In the genomic region with DNA sequence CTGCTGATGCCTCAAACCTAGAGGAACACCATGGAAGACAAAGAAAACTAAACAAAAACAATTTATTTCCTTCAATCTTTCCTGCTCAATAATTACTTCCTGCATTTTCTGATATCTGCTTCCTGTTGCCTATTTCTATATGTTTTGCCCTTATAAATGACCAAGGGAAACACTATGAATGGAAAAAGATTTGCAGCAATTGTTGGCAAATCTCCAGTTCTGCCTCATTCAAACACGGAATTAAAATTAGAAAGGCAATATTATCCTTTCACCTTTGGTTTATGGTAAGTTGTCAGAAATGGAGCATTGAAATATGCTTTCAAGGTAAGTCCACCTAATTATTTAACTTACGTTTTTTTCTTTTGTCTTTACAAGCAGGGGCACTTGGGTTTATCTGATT, we compare ENCODE assay signal across 22 cellular contexts.
"Had no signal": no experiment of that assay in that cellular context is flagged by ENCODE, and none has a peak within 500 bp of the region (broad histone marks: within the 10 kb centered on the region; RNA-seq: fewer than 3 reads in every experiment).

No MANE protein-coding gene starts in this region.

- DNase-seq: activated B cell treated with CpG ODN at 0.5 μM for 24 hours; activated CD4-positive, alpha-beta memory T cell treated with anti-CD3 and anti-CD28 coated beads for 36 hours; activated CD4-positive, alpha-beta T cell treated with anti-CD3 and anti-CD28 coated beads for 1 hour; activated CD4-positive, alpha-beta T cell treated with anti-CD3 and anti-CD28 coated beads, Interleukin-2, amount 10 ng/mL, durations not matched to agents 7 days and 5 days; activated CD8-positive, alpha-beta memory T cell treated with anti-CD3 and anti-CD28 coated beads for 24 hours; activated gamma-delta T cell; activated naive CD4-positive, alpha-beta T cell treated with anti-CD3 and anti-CD28 coated beads for 36 hours; activated T-cell treated with anti-CD3 and anti-CD28 coated beads, Interleukin-2, amount 50 U/mL, for 48 hours; amygdala; brain microvascular endothelial cell; IMR-90; NCI-H1048; NCI-H1930; NCI-H2107; NCI-H2227 treated with DMSO at 0.1 percent for 48 hours; NCI-H526; SIG-M5; T-helper 17 cell; T1000 had no signal

- H3K27me3 ChIP-seq: brain microvascular endothelial cell, cardiac muscle cell had no signal

- H3K27me3 Mint-ChIP-seq: activated B cell treated with CpG ODN at 0.5 μM for 24 hours; activated CD4-positive, alpha-beta memory T cell treated with anti-CD3 and anti-CD28 coated beads for 36 hours; activated CD4-positive, alpha-beta T cell treated with anti-CD3 and anti-CD28 coated beads, Interleukin-2, amount 10 ng/mL, durations not matched to agents 7 days and 5 days; activated naive CD8-positive, alpha-beta T cell; activated T-helper 17 cell treated with anti-CD3 and anti-CD28 coated beads, Interleukin-2, amount 50 U/mL, for 72 hours; T-helper 17 cell had no signal

- ATAC-seq: activated T-helper 17 cell treated with anti-CD3 and anti-CD28 coated beads, Interleukin-2, amount 50 U/mL, for 72 hours; T-helper 17 cell had no signal

- H3K36me3 Mint-ChIP-seq: activated CD4-positive, alpha-beta memory T cell treated with anti-CD3 and anti-CD28 coated beads for 36 hours; activated naive CD8-positive, alpha-beta T cell had no signal

- H3K36me3 ChIP-seq: brain microvascular endothelial cell, cardiac muscle cell had no signal

- H3K27ac ChIP-seq: brain microvascular endothelial cell, cardiac muscle cell had no signal

- H3K27ac Mint-ChIP-seq: activated B cell treated with CpG ODN at 0.5 μM for 24 hours; activated CD4-positive, alpha-beta memory T cell treated with anti-CD3 and anti-CD28 coated beads for 36 hours; activated CD4-positive, alpha-beta T cell treated with anti-CD3 and anti-CD28 coated beads, Interleukin-2, amount 10 ng/mL, durations not matched to agents 7 days and 5 days; activated naive CD4-positive, alpha-beta T cell treated with anti-CD3 and anti-CD28 coated beads for 36 hours; activated naive CD8-positive, alpha-beta T cell; activated T-helper 17 cell treated with anti-CD3 and anti-CD28 coated beads, Interleukin-2, amount 50 U/mL, for 72 hours; T-helper 17 cell had no signal

- H3K4me3 Mint-ChIP-seq: activated B cell treated with CpG ODN at 0.5 μM for 24 hours; activated CD4-positive, alpha-beta memory T cell treated with anti-CD3 and anti-CD28 coated beads for 36 hours; activated CD4-positive, alpha-beta T cell treated with anti-CD3 and anti-CD28 coated beads, Interleukin-2, amount 10 ng/mL, durations not matched to agents 7 days and 5 days; activated naive CD4-positive, alpha-beta T cell treated with anti-CD3 and anti-CD28 coated beads for 36 hours; activated naive CD8-positive, alpha-beta T cell; activated T-helper 17 cell treated with anti-CD3 and anti-CD28 coated beads, Interleukin-2, amount 50 U/mL, for 72 hours; T-helper 17 cell had no signal

- H3K4me3 ChIP-seq: cardiac muscle cell had no signal

- H3K4me1 Mint-ChIP-seq: activated B cell treated with CpG ODN at 0.5 μM for 24 hours; activated CD4-positive, alpha-beta T cell treated with anti-CD3 and anti-CD28 coated beads, Interleukin-2, amount 10 ng/mL, durations not matched to agents 7 days and 5 days; activated T-helper 17 cell treated with anti-CD3 and anti-CD28 coated beads, Interleukin-2, amount 50 U/mL, for 72 hours; T-helper 17 cell had no signal
